21 cellular contexts compared by ENCODE assay signal in the genomic region with DNA sequence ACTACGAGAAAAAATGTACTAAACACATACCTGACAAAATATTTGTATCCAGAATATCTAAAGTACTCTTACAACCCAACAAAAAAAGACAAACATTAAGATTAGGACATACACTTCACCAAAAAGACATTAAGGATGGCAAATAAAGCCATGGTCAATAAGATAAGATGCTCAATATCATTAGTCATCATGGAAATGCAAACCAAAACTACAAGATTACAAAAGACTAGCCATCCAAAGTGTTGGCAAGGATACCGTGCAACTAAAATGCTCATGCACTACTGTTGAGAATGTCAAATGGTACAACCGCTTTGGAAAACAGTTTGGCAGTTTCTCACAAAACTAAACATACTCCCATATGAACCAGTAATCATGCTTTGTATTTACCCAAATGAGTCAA.
"Had no signal": no experiment of that assay in that cellular context is flagged by ENCODE, and none has a peak within 500 bp of the region (broad histone marks: within the 10 kb centered on the region; RNA-seq: fewer than 3 reads in every experiment).

No MANE protein-coding gene starts in this region.

- H3K36me3 Mint-ChIP-seq: activated CD4-positive, alpha-beta memory T cell treated with anti-CD3 and anti-CD28 coated beads for 36 hours; immature natural killer cell had no signal

- H3K4me3 Mint-ChIP-seq: activated CD4-positive, alpha-beta memory T cell treated with anti-CD3 and anti-CD28 coated beads for 36 hours; activated CD4-positive, alpha-beta T cell treated with anti-CD3 and anti-CD28 coated beads for 36 hours; activated CD8-positive, alpha-beta memory T cell treated with anti-CD3 and anti-CD28 coated beads, Interleukin-2, amount 10 ng/mL, durations not matched to agents 7 days and 5 days; activated naive CD4-positive, alpha-beta T cell treated with anti-CD3 and anti-CD28 coated beads for 36 hours; activated naive CD8-positive, alpha-beta T cell treated with anti-CD3 and anti-CD28 coated beads, Interleukin-2, amount 50 U/mL, for 24 hours; immature natural killer cell; stimulated activated effector memory CD8-positive, alpha-beta T cell treated with anti-CD3 and anti-CD28 coated beads, Interleukin-12 subunit alpha, Interleukin-12 subunit beta, amount 100 ng/mL, for 72 hours; T-cell had no signal

- H3K9ac ChIP-seq: parathyroid adenoma had no signal

- H3K4me3 ChIP-seq: coronary artery, gastrocnemius medialis, heart left ventricle, mucosa of descending colon, thoracic aorta, upper lobe of right lung had no signal

- H3K9me3 ChIP-seq: gastrocnemius medialis, mucosa of descending colon, thoracic aorta, upper lobe of right lung had no signal

- H3K27ac ChIP-seq: coronary artery, gastrocnemius medialis, heart left ventricle, parathyroid adenoma, thoracic aorta, upper lobe of right lung, WERI-Rb-1 had no signal

- H3K36me3 ChIP-seq: gastrocnemius medialis, heart left ventricle, thoracic aorta, upper lobe of right lung, WERI-Rb-1 had no signal

- H3K27me3 ChIP-seq: gastrocnemius medialis, heart left ventricle, upper lobe of right lung had no signal

- H3K9me3 Mint-ChIP-seq: activated CD4-positive, alpha-beta memory T cell treated with anti-CD3 and anti-CD28 coated beads for 36 hours; activated naive CD4-positive, alpha-beta T cell treated with anti-CD3 and anti-CD28 coated beads for 36 hours; activated naive CD8-positive, alpha-beta T cell treated with anti-CD3 and anti-CD28 coated beads, Interleukin-2, amount 50 U/mL, for 24 hours; activated T-helper 2 cell treated with anti-CD3 and anti-CD28 coated beads, Interferon-gamma antibody, Interleukin-2, Interleukin-4, amounts not matched to agents 10 μg/mL and 5 μg/mL and 100 μg/mL, durations not matched to agents 14 hours and 24 hours and 36 hours; immature natural killer cell; stimulated activated effector memory CD8-positive, alpha-beta T cell treated with anti-CD3 and anti-CD28 coated beads, Interleukin-12 subunit alpha, Interleukin-12 subunit beta, amount 100 ng/mL, for 72 hours; T-cell had no signal

- H3K27me3 Mint-ChIP-seq: activated CD4-positive, alpha-beta memory T cell treated with anti-CD3 and anti-CD28 coated beads for 36 hours; activated CD4-positive, alpha-beta T cell treated with anti-CD3 and anti-CD28 coated beads for 36 hours; activated CD8-positive, alpha-beta memory T cell treated with anti-CD3 and anti-CD28 coated beads, Interleukin-2, amount 10 ng/mL, durations not matched to agents 7 days and 5 days; activated naive CD8-positive, alpha-beta T cell treated with anti-CD3 and anti-CD28 coated beads, Interleukin-2, amount 50 U/mL, for 24 hours; naive thymus-derived CD4-positive, alpha-beta T cell; T-cell had no signal

- H3K27ac Mint-ChIP-seq: activated CD4-positive, alpha-beta memory T cell treated with anti-CD3 and anti-CD28 coated beads for 36 hours; activated CD4-positive, alpha-beta T cell treated with anti-CD3 and anti-CD28 coated beads for 36 hours; activated CD8-positive, alpha-beta memory T cell treated with anti-CD3 and anti-CD28 coated beads, Interleukin-2, amount 10 ng/mL, durations not matched to agents 7 days and 5 days; activated naive CD4-positive, alpha-beta T cell treated with anti-CD3 and anti-CD28 coated beads for 36 hours; activated naive CD8-positive, alpha-beta T cell treated with anti-CD3 and anti-CD28 coated beads, Interleukin-2, amount 50 U/mL, for 24 hours; activated T-helper 2 cell treated with anti-CD3 and anti-CD28 coated beads, Interferon-gamma antibody, Interleukin-2, Interleukin-4, amounts not matched to agents 10 μg/mL and 5 μg/mL and 100 μg/mL, durations not matched to agents 14 hours and 24 hours and 36 hours; stimulated activated effector memory CD8-positive, alpha-beta T cell treated with anti-CD3 and anti-CD28 coated beads, Interleukin-12 subunit alpha, Interleukin-12 subunit beta, amount 100 ng/mL, for 72 hours; T-cell had no signal

- H2AFZ ChIP-seq: parathyroid adenoma had no signal

- ATAC-seq: activated CD4-positive, alpha-beta T cell treated with anti-CD3 and anti-CD28 coated beads for 36 hours; activated CD8-positive, alpha-beta memory T cell treated with anti-CD3 and anti-CD28 coated beads, Interleukin-2, amount 10 ng/mL, durations not matched to agents 7 days and 5 days; activated naive CD8-positive, alpha-beta T cell treated with anti-CD3 and anti-CD28 coated beads, Interleukin-2, amount 50 U/mL, for 24 hours; esophagus mucosa; gastrocnemius medialis; heart left ventricle; mucosa of descending colon; naive thymus-derived CD4-positive, alpha-beta T cell; stimulated activated effector memory CD8-positive, alpha-beta T cell treated with anti-CD3 and anti-CD28 coated beads, Interleukin-12 subunit alpha, Interleukin-12 subunit beta, amount 100 ng/mL, for 72 hours; T-cell; upper lobe of right lung had no signal

- DNase-seq: activated CD4-positive, alpha-beta memory T cell treated with anti-CD3 and anti-CD28 coated beads for 36 hours; activated CD4-positive, alpha-beta T cell treated with anti-CD3 and anti-CD28 coated beads for 36 hours; activated CD8-positive, alpha-beta memory T cell treated with anti-CD3 and anti-CD28 coated beads, Interleukin-2, amount 10 ng/mL, durations not matched to agents 7 days and 5 days; activated naive CD4-positive, alpha-beta T cell treated with anti-CD3 and anti-CD28 coated beads for 36 hours; activated naive CD8-positive, alpha-beta T cell treated with anti-CD3 and anti-CD28 coated beads, Interleukin-2, amount 50 U/mL, for 24 hours; activated T-cell treated with anti-CD3 and anti-CD28 coated beads, Interleukin-2, amount 50 U/mL, for 1 hour; caudate nucleus; gastrocnemius medialis; heart left ventricle; immature natural killer cell; mucosa of descending colon; naive thymus-derived CD4-positive, alpha-beta T cell; T-cell; upper lobe of right lung; WERI-Rb-1 had no signal
